In the genomic region with DNA sequence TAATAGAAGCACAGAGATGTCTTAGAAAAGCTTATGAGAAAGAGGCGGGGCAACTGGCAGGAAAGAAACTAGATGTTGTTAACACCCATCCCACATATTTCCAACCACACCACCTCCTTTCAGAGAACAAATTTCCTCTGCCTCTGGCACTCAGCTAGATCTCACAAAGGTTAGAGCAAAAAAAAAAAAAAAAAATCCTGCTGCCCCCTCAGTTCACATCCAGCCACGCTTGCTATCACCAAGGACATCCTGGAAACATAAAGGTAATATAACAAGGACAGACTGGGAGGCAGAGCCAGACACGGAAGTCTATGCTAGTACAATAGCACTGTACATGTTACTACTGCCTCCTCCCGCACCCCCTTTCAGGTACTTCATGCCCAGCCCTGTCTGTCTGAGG, we compare ENCODE assay signal across 10 cellular contexts.
DNase-seq lines count a peak whose midpoint lies in the region; ATAC-seq and TF ChIP-seq lines count a peak whose summit lies in the region.
"Had no signal": no experiment of that assay in that cellular context is flagged by ENCODE, and none has a peak within 500 bp of the region (broad histone marks: within the 10 kb centered on the region; RNA-seq: fewer than 3 reads in every experiment).

No MANE protein-coding gene starts in this region.

- peak overlapping the region; percentile 41 for H3K4me2 ChIP-seq in Loucy (ENCODE audit: low read depth, low read length, poor library complexity, severe bottlenecking)
- H3K4me2 ChIP-seq in osteoblast (ENCODE audit: insufficient read depth, low read length) = no peak overlapping the region

- TF ChIP-seq CTCF in Loucy (conservative IDR thresholded peaks at IDR 0.05; ENCODE audit: low read length) (no peak), osteoblast (IDR thresholded peaks at IDR 0.05; ENCODE audit: extremely low read depth, low read depth, low read length) (no peak)

- H3K27me3 ChIP-seq in Loucy (ENCODE audit: insufficient read depth, low read length, poor library complexity, severe bottlenecking) (no peaks in the 10 kb centered on the region), osteoblast (ENCODE audit: insufficient read depth, low read length) (no peaks in the 10 kb centered on the region)

- H3K9me3 ChIP-seq in Loucy (ENCODE audit: insufficient read depth, low read depth, low read length) = no peaks in the 10 kb centered on the region
- H3K9me3 ChIP-seq in osteoblast (ENCODE audit: low read depth, low read length) = no peaks in the 10 kb centered on the region

- H3K36me3 ChIP-seq in Loucy (ENCODE audit: insufficient read depth, low read length) = no peaks in the 10 kb centered on the region
- no peaks in the 10 kb centered on the region for H3K36me3 ChIP-seq in osteoblast (ENCODE audit: insufficient read depth, low read length)

- H3K27ac ChIP-seq in osteoblast (ENCODE audit: low read depth, low read length) = no peak overlapping the region

- H3K79me2 ChIP-seq in Loucy (ENCODE audit: insufficient read depth, low read length) (no peaks in the 10 kb centered on the region), osteoblast (ENCODE audit: insufficient read depth, low read length) (no peaks in the 10 kb centered on the region)

- peak; percentile 43 for ATAC-seq in GM18498 (IDR thresholded peaks at IDR 0.05; ENCODE audit: unreplicated experiment)

- peaks cover 25% of the 10 kb centered on the region for H3K4me1 ChIP-seq in Loucy (ENCODE audit: insufficient read depth, low read length, poor library complexity, severe bottlenecking)
- peaks cover 8% of the 10 kb centered on the region for H3K4me1 ChIP-seq in osteoblast (ENCODE audit: insufficient read depth, low read length)

- H3K9ac ChIP-seq in Loucy (ENCODE audit: low read depth, low read length, poor library complexity, severe bottlenecking) = no peak overlapping the region

- H4K20me1 ChIP-seq in Loucy (ENCODE audit: insufficient read depth, low read length, poor library complexity, severe bottlenecking) (no peaks in the 10 kb centered on the region), osteoblast (ENCODE audit: insufficient read depth, low read length) (no peaks in the 10 kb centered on the region)

- in situ Hi-C loops in ACHN (cut with HindIII; ENCODE audit: low pct_ligation_motif_present, low pct_unique_long_range_greater_than_20kb, low sequenced_read_pairs) = no loop called here

- peak; percentile 52 for DNase-seq in activated naive CD4-positive, alpha-beta T cell treated with anti-CD3 and anti-CD28 coated beads, Interleukin-2, amount 50 U/mL, for 16 hours
- peak; percentile 38 for DNase-seq in stimulated activated CD4-positive, alpha-beta T cell treated with anti-CD3 and anti-CD28 coated beads, Interleukin-4, amount 100 ng/mL, for 1 hour
- no peak for DNase-seq in ACHN
- DNase-seq in NCI-H510A treated with DMSO at 0.1 percent for 48 hours (lab: John Stamatoyannopoulos, UW) = no peak
- DNase-seq in osteoblast (ENCODE audit: insufficient read length, low spot score, missing footprints) = no peak
- no peak for DNase-seq in posterior cingulate gyrus
- DNase-seq: DMS53, NCI-H2081 treated with DMSO at 0.1 percent for 48 hours had no signal

- no peaks in the 10 kb centered on the region for H3K9me2 ChIP-seq in Loucy (replicated peaks; ENCODE audit: low read depth, low read length)

- intact Hi-C loops in posterior cingulate gyrus (cut with DNase I) = no loop called here

- H2AFZ ChIP-seq in Loucy (ENCODE audit: low read length) = no peak overlapping the region
- H2AFZ ChIP-seq in osteoblast (ENCODE audit: low read length) = no peak overlapping the region

- H3K4me3 ChIP-seq in Loucy (ENCODE audit: low read length, poor library complexity, severe bottlenecking) (no peak overlapping the region), osteoblast (ENCODE audit: insufficient read depth, low read length) (no peak overlapping the region)

- H3F3A ChIP-seq in Loucy (ENCODE audit: low read depth) = no peaks in the 10 kb centered on the region

Comparison
In these comparisons a context has a peak if more than half of its experiments do, and no peak if none do; other contexts are left out.
1. DNase-seq: peak in activated naive CD4-positive, alpha-beta T cell treated with anti-CD3 and anti-CD28 coated beads, Interleukin-2, amount 50 U/mL, for 16 hours (single experiment) and stimulated activated CD4-positive, alpha-beta T cell treated with anti-CD3 and anti-CD28 coated beads, Interleukin-4, amount 100 ng/mL, for 1 hour (single experiment); none in ACHN (single experiment), NCI-H510A treated with DMSO at 0.1 percent for 48 hours (single experiment), osteoblast (single experiment) and posterior cingulate gyrus (0 of 10).